Comparison of ENCODE assay signal across 1 cellular context in genomic region chr17:82230627-82231311, GRCh38.
A peak's percentile ranks its signal among the peaks of the same experiment; 100 is the strongest.
TF ChIP-seq lines count a peak whose summit lies in the region.

No MANE protein-coding gene starts in this region.

TF ChIP-seq in HepG2, 621 proteins besides CTCF, POLR2A, EP300 and RAD21 (continued from another document and continues in another):
- TF ChIP-seq, protein P1, sequence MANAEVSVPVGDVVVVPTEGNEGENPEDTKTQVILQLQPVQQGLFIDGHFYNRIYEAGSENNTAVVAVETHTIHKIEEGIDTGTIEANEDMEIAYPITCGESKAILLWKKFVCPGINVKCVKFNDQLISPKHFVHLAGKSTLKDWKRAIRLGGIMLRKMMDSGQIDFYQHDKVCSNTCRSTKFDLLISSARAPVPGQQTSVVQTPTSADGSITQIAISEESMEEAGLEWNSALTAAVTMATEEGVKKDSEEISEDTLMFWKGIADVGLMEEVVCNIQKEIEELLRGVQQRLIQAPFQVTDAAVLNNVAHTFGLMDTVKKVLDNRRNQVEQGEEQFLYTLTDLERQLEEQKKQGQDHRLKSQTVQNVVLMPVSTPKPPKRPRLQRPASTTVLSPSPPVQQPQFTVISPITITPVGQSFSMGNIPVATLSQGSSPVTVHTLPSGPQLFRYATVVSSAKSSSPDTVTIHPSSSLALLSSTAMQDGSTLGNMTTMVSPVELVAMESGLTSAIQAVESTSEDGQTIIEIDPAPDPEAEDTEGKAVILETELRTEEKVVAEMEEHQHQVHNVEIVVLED (CRISPR knock-in tag; IDR thresholded peaks at IDR 0.05; ENCODE audit: borderline replicate concordance), result peak; percentile 87
- TF ChIP-seq CEBPZ (IDR thresholded peaks at IDR 0.05; ENCODE audit: low read length) (no peak), PRMT3 (CRISPR knock-in tag; IDR thresholded peaks at IDR 0.05; ENCODE audit: borderline replicate concordance, low read depth) (peak; percentile 32), ZNF235 (CRISPR knock-in tag; IDR thresholded peaks at IDR 0.05; ENCODE audit: borderline replicate concordance) (peak; percentile 95), CENPX (CRISPR knock-in tag; IDR thresholded peaks at IDR 0.05) (no peak), ARNTL (CRISPR knock-in tag; IDR thresholded peaks at IDR 0.05) (peak; percentile 88), MAF1 (CRISPR knock-in tag; IDR thresholded peaks at IDR 0.05; ENCODE audit: borderline replicate concordance) (no peak; the same call in none of the 2 replicates), ZNF747 (CRISPR knock-in tag; IDR thresholded peaks at IDR 0.05; ENCODE audit: borderline replicate concordance) (peak; percentile 99), XBP1 (CRISPR knock-in tag; IDR thresholded peaks at IDR 0.05) (peak; percentile 62), ZNF598 (CRISPR knock-in tag; IDR thresholded peaks at IDR 0.05; ENCODE audit: borderline replicate concordance) (peak; percentile 78; the same call in 1 of the 2 replicates), TBX2 (CRISPR knock-in tag; IDR thresholded peaks at IDR 0.05; ENCODE audit: borderline replicate concordance) (peak; percentile 96), KLF6 (CRISPR knock-in tag; IDR thresholded peaks at IDR 0.05) (peak; percentile 97; the same call in 1 of the 2 replicates), SMAD9 (CRISPR knock-in tag; IDR thresholded peaks at IDR 0.05) (peak; percentile 89; the same call in 1 of the 2 replicates), ZNF232 (CRISPR knock-in tag; IDR thresholded peaks at IDR 0.05; ENCODE audit: borderline replicate concordance) (peak; percentile 99), FOXA1 (IDR thresholded peaks at IDR 0.05) (no peak), FOXA1 (CRISPR knock-in tag; IDR thresholded peaks at IDR 0.05) (peak; percentile 45), XRCC5 (optimal IDR thresholded peaks at IDR 0.05; ENCODE audit: low read length) (peak; percentile 87), LBX2 (CRISPR knock-in tag; IDR thresholded peaks at IDR 0.05; ENCODE audit: borderline replicate concordance) (peak; percentile 92; the same call in 1 of the 2 replicates), ZNF274 (CRISPR knock-in tag; IDR thresholded peaks at IDR 0.05) (peak; percentile 96), NFKB2 (CRISPR knock-in tag; IDR thresholded peaks at IDR 0.05; ENCODE audit: borderline replicate concordance) (peak; percentile 96), ZC3H13 (CRISPR knock-in tag; IDR thresholded peaks at IDR 0.05) (peak; percentile 95), ZNF136 (CRISPR knock-in tag; IDR thresholded peaks at IDR 0.05; ENCODE audit: low read depth) (peak; percentile 84), ZNF337 (CRISPR knock-in tag; IDR thresholded peaks at IDR 0.05; ENCODE audit: borderline replicate concordance, low read depth) (peak; percentile 81; the same call in 1 of the 2 replicates), NCOA1 (CRISPR knock-in tag; IDR thresholded peaks at IDR 0.05) (peak; percentile 24), PAX8 (CRISPR knock-in tag; IDR thresholded peaks at IDR 0.05; ENCODE audit: borderline replicate concordance) (peak; percentile 94), POGZ (CRISPR knock-in tag; IDR thresholded peaks at IDR 0.05) (peak; percentile 81), ZNF546 (CRISPR knock-in tag; conservative IDR thresholded peaks at IDR 0.05) (peak; percentile 97), KMT2A (CRISPR knock-in tag; IDR thresholded peaks at IDR 0.05) (peak; percentile 70), ERF (CRISPR knock-in tag; IDR thresholded peaks at IDR 0.05) (peak; percentile 94), TCF7 (IDR thresholded peaks at IDR 0.05; ENCODE audit: low read depth) (no peak; the same call in 1 of the 2 replicates)
- TF ChIP-seq, protein P2, sequence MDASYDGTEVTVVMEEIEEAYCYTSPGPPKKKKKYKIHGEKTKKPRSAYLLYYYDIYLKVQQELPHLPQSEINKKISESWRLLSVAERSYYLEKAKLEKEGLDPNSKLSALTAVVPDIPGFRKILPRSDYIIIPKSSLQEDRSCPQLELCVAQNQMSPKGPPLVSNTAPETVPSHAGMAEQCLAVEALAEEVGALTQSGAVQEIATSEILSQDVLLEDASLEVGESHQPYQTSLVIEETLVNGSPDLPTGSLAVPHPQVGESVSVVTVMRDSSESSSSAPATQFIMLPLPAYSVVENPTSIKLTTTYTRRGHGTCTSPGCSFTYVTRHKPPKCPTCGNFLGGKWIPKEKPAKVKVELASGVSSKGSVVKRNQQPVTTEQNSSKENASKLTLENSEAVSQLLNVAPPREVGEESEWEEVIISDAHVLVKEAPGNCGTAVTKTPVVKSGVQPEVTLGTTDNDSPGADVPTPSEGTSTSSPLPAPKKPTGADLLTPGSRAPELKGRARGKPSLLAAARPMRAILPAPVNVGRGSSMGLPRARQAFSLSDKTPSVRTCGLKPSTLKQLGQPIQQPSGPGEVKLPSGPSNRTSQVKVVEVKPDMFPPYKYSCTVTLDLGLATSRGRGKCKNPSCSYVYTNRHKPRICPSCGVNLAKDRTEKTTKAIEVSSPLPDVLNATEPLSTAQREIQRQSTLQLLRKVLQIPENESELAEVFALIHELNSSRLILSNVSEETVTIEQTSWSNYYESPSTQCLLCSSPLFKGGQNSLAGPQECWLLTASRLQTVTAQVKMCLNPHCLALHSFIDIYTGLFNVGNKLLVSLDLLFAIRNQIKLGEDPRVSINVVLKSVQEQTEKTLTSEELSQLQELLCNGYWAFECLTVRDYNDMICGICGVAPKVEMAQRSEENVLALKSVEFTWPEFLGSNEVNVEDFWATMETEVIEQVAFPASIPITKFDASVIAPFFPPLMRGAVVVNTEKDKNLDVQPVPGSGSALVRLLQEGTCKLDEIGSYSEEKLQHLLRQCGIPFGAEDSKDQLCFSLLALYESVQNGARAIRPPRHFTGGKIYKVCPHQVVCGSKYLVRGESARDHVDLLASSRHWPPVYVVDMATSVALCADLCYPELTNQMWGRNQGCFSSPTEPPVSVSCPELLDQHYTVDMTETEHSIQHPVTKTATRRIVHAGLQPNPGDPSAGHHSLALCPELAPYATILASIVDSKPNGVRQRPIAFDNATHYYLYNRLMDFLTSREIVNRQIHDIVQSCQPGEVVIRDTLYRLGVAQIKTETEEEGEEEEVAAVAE (CRISPR knock-in tag; IDR thresholded peaks at IDR 0.05; ENCODE audit: borderline replicate concordance), result no peak
- TF ChIP-seq, protein P3, sequence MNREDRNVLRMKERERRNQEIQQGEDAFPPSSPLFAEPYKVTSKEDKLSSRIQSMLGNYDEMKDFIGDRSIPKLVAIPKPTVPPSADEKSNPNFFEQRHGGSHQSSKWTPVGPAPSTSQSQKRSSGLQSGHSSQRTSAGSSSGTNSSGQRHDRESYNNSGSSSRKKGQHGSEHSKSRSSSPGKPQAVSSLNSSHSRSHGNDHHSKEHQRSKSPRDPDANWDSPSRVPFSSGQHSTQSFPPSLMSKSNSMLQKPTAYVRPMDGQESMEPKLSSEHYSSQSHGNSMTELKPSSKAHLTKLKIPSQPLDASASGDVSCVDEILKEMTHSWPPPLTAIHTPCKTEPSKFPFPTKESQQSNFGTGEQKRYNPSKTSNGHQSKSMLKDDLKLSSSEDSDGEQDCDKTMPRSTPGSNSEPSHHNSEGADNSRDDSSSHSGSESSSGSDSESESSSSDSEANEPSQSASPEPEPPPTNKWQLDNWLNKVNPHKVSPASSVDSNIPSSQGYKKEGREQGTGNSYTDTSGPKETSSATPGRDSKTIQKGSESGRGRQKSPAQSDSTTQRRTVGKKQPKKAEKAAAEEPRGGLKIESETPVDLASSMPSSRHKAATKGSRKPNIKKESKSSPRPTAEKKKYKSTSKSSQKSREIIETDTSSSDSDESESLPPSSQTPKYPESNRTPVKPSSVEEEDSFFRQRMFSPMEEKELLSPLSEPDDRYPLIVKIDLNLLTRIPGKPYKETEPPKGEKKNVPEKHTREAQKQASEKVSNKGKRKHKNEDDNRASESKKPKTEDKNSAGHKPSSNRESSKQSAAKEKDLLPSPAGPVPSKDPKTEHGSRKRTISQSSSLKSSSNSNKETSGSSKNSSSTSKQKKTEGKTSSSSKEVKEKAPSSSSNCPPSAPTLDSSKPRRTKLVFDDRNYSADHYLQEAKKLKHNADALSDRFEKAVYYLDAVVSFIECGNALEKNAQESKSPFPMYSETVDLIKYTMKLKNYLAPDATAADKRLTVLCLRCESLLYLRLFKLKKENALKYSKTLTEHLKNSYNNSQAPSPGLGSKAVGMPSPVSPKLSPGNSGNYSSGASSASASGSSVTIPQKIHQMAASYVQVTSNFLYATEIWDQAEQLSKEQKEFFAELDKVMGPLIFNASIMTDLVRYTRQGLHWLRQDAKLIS (CRISPR knock-in tag; IDR thresholded peaks at IDR 0.05), result no peak
- TF ChIP-seq, protein P4, sequence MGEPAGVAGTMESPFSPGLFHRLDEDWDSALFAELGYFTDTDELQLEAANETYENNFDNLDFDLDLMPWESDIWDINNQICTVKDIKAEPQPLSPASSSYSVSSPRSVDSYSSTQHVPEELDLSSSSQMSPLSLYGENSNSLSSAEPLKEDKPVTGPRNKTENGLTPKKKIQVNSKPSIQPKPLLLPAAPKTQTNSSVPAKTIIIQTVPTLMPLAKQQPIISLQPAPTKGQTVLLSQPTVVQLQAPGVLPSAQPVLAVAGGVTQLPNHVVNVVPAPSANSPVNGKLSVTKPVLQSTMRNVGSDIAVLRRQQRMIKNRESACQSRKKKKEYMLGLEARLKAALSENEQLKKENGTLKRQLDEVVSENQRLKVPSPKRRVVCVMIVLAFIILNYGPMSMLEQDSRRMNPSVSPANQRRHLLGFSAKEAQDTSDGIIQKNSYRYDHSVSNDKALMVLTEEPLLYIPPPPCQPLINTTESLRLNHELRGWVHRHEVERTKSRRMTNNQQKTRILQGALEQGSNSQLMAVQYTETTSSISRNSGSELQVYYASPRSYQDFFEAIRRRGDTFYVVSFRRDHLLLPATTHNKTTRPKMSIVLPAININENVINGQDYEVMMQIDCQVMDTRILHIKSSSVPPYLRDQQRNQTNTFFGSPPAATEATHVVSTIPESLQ (CRISPR knock-in tag; conservative IDR thresholded peaks at IDR 0.05), result peak; percentile 91
- TF ChIP-seq, protein P5, sequence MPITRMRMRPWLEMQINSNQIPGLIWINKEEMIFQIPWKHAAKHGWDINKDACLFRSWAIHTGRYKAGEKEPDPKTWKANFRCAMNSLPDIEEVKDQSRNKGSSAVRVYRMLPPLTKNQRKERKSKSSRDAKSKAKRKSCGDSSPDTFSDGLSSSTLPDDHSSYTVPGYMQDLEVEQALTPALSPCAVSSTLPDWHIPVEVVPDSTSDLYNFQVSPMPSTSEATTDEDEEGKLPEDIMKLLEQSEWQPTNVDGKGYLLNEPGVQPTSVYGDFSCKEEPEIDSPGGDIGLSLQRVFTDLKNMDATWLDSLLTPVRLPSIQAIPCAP (CRISPR knock-in tag; IDR thresholded peaks at IDR 0.05; ENCODE audit: low read depth), result peak; percentile 95
- TF ChIP-seq, protein P6, sequence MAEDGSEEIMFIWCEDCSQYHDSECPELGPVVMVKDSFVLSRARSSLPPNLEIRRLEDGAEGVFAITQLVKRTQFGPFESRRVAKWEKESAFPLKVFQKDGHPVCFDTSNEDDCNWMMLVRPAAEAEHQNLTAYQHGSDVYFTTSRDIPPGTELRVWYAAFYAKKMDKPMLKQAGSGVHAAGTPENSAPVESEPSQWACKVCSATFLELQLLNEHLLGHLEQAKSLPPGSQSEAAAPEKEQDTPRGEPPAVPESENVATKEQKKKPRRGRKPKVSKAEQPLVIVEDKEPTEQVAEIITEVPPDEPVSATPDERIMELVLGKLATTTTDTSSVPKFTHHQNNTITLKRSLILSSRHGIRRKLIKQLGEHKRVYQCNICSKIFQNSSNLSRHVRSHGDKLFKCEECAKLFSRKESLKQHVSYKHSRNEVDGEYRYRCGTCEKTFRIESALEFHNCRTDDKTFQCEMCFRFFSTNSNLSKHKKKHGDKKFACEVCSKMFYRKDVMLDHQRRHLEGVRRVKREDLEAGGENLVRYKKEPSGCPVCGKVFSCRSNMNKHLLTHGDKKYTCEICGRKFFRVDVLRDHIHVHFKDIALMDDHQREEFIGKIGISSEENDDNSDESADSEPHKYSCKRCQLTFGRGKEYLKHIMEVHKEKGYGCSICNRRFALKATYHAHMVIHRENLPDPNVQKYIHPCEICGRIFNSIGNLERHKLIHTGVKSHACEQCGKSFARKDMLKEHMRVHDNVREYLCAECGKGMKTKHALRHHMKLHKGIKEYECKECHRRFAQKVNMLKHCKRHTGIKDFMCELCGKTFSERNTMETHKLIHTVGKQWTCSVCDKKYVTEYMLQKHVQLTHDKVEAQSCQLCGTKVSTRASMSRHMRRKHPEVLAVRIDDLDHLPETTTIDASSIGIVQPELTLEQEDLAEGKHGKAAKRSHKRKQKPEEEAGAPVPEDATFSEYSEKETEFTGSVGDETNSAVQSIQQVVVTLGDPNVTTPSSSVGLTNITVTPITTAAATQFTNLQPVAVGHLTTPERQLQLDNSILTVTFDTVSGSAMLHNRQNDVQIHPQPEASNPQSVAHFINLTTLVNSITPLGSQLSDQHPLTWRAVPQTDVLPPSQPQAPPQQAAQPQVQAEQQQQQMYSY (CRISPR knock-in tag; IDR thresholded peaks at IDR 0.05), result peak; percentile 80
- TF ChIP-seq, protein P7, sequence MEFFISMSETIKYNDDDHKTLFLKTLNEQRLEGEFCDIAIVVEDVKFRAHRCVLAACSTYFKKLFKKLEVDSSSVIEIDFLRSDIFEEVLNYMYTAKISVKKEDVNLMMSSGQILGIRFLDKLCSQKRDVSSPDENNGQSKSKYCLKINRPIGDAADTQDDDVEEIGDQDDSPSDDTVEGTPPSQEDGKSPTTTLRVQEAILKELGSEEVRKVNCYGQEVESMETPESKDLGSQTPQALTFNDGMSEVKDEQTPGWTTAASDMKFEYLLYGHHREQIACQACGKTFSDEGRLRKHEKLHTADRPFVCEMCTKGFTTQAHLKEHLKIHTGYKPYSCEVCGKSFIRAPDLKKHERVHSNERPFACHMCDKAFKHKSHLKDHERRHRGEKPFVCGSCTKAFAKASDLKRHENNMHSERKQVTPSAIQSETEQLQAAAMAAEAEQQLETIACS (CRISPR knock-in tag; IDR thresholded peaks at IDR 0.05), result peak; percentile 57; the same call in 1 of the 2 replicates
